Comparison of ENCODE assay signal across 17 cellular contexts in the genomic region with DNA sequence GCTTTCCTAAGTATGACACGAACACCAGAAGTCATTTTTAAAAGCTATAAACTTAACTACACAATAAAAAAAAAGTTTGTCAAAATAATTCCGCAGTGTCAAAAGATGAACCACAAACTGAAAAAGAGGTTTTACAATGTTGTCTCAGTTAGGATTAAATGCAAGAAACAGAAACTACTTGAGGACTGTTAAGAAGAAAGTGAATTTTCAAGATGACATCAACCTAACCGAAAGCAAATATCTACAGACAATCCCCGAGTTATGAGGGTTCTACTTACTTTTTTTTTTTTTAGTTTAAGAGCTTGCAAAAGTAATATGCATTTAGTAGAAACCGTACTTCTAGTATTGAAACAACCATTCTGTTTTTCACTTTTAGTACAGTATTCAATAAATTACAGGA.
DNase-seq lines count a peak whose midpoint lies in the region; ATAC-seq and TF ChIP-seq lines count a peak whose summit lies in the region.
"Had no signal": no experiment of that assay in that cellular context is flagged by ENCODE, and none has a peak within 500 bp of the region (broad histone marks: within the 10 kb centered on the region; RNA-seq: fewer than 3 reads in every experiment).

No MANE protein-coding gene starts in this region.

- H3K4me3 Mint-ChIP-seq in activated T-helper 2 cell treated with anti-CD3 and anti-CD28 coated beads, Interferon-gamma antibody, Interleukin-2, Interleukin-4, amounts not matched to agents 10 μg/mL and 5 μg/mL and 100 μg/mL, durations not matched to agents 14 hours and 24 hours and 36 hours (ENCODE audit: low read depth), result no peak overlapping the region
- no peak overlapping the region for H3K4me3 Mint-ChIP-seq in chondrocyte (ENCODE audit: unreplicated experiment)
- H3K4me3 Mint-ChIP-seq: activated T-cell treated with anti-CD3 and anti-CD28 coated beads, Interleukin-2, amount 50 U/mL, for 24 hours; CD8-positive, alpha-beta T cell; HFFc6; immature natural killer cell; naive thymus-derived CD8-positive, alpha-beta T cell had no signal

- ATAC-seq in GM19395 (IDR thresholded peaks at IDR 0.05; ENCODE audit: unreplicated experiment) (peak; percentile 96), HG02798 (IDR thresholded peaks at IDR 0.05; ENCODE audit: poor library complexity, unreplicated experiment) (peak; percentile 89), HG03565 (IDR thresholded peaks at IDR 0.05; ENCODE audit: unreplicated experiment) (peak; percentile 77)
- ATAC-seq: CD8-positive, alpha-beta T cell; naive thymus-derived CD8-positive, alpha-beta T cell had no signal

- no peaks in the 10 kb centered on the region for H3K36me3 Mint-ChIP-seq in activated T-helper 2 cell treated with anti-CD3 and anti-CD28 coated beads, Interferon-gamma antibody, Interleukin-2, Interleukin-4, amounts not matched to agents 10 μg/mL and 5 μg/mL and 100 μg/mL, durations not matched to agents 14 hours and 24 hours and 36 hours (ENCODE audit: low read depth)
- no peaks in the 10 kb centered on the region for H3K36me3 Mint-ChIP-seq in chondrocyte (ENCODE audit: low read depth)
- H3K36me3 Mint-ChIP-seq: CD8-positive, alpha-beta T cell; naive thymus-derived CD8-positive, alpha-beta T cell had no signal

- in situ Hi-C loops in GM13977 (cut with MboI; ENCODE audit: low pct_unique_long_range_greater_than_20kb, low sequenced_read_pairs, unreplicated experiment), result no loop called here

- no peaks in the 10 kb centered on the region for H3K4me1 Mint-ChIP-seq in activated T-helper 2 cell treated with anti-CD3 and anti-CD28 coated beads, Interferon-gamma antibody, Interleukin-2, Interleukin-4, amounts not matched to agents 10 μg/mL and 5 μg/mL and 100 μg/mL, durations not matched to agents 14 hours and 24 hours and 36 hours (ENCODE audit: low read depth)
- H3K4me1 Mint-ChIP-seq in chondrocyte (ENCODE audit: low read depth), result peaks cover 9% of the 10 kb centered on the region
- H3K4me1 Mint-ChIP-seq: immature natural killer cell; naive thymus-derived CD8-positive, alpha-beta T cell had no signal

- TF ChIP-seq CTCF in GM13977 (IDR thresholded peaks at IDR 0.05; ENCODE audit: extremely low read depth, insufficient read depth, missing control alignments) (no peak), chondrocyte (IDR thresholded peaks at IDR 0.05) (no peak)

- H3K27me3 Mint-ChIP-seq in activated T-helper 2 cell treated with anti-CD3 and anti-CD28 coated beads, Interferon-gamma antibody, Interleukin-2, Interleukin-4, amounts not matched to agents 10 μg/mL and 5 μg/mL and 100 μg/mL, durations not matched to agents 14 hours and 24 hours and 36 hours (ENCODE audit: low read depth), result peaks cover 3% of the 10 kb centered on the region
- peaks cover 10% of the 10 kb centered on the region for H3K27me3 Mint-ChIP-seq in chondrocyte (ENCODE audit: low read depth)
- H3K27me3 Mint-ChIP-seq: activated T-cell treated with anti-CD3 and anti-CD28 coated beads, Interleukin-2, amount 50 U/mL, for 24 hours; naive thymus-derived CD8-positive, alpha-beta T cell had no signal

- H3K9me3 Mint-ChIP-seq in activated T-helper 2 cell treated with anti-CD3 and anti-CD28 coated beads, Interferon-gamma antibody, Interleukin-2, Interleukin-4, amounts not matched to agents 10 μg/mL and 5 μg/mL and 100 μg/mL, durations not matched to agents 14 hours and 24 hours and 36 hours, result no peaks in the 10 kb centered on the region
- no peaks in the 10 kb centered on the region for H3K9me3 Mint-ChIP-seq in chondrocyte (ENCODE audit: low read depth)
- H3K9me3 Mint-ChIP-seq: activated T-cell treated with anti-CD3 and anti-CD28 coated beads, Interleukin-2, amount 50 U/mL, for 24 hours; CD8-positive, alpha-beta T cell; HFFc6; naive thymus-derived CD8-positive, alpha-beta T cell had no signal

- H3K27ac Mint-ChIP-seq in activated T-helper 2 cell treated with anti-CD3 and anti-CD28 coated beads, Interferon-gamma antibody, Interleukin-2, Interleukin-4, amounts not matched to agents 10 μg/mL and 5 μg/mL and 100 μg/mL, durations not matched to agents 14 hours and 24 hours and 36 hours, result no peak overlapping the region
- no peak overlapping the region for H3K27ac Mint-ChIP-seq in chondrocyte (ENCODE audit: unreplicated experiment)
- H3K27ac Mint-ChIP-seq: activated T-cell treated with anti-CD3 and anti-CD28 coated beads, Interleukin-2, amount 50 U/mL, for 24 hours; CD8-positive, alpha-beta T cell; HFFc6; immature natural killer cell; naive thymus-derived CD8-positive, alpha-beta T cell had no signal

- intact Hi-C loops in activated T-helper 2 cell treated with anti-CD3 and anti-CD28 coated beads, Interferon-gamma antibody, Interleukin-2, Interleukin-4, amounts not matched to agents 10 μg/mL and 5 μg/mL and 100 μg/mL, durations not matched to agents 14 hours and 24 hours and 36 hours (cut with micrococcal nuclease), result no loop called here

- DNase-seq in GM13977 (ENCODE audit: low spot score), result peak; percentile 8
- no peak for DNase-seq in cerebellum (ENCODE audit: low spot score)
- no peak for DNase-seq in activated T-helper 2 cell treated with anti-CD3 and anti-CD28 coated beads, Interferon-gamma antibody, Interleukin-2, Interleukin-4, amounts not matched to agents 10 μg/mL and 5 μg/mL and 100 μg/mL, durations not matched to agents 14 hours and 24 hours and 36 hours (ENCODE audit: low spot score)
- DNase-seq in chondrocyte (ENCODE audit: low spot score), result no peak
- no peak for DNase-seq in HuH-7.5 (ENCODE audit: low spot score)
- DNase-seq: activated CD4-positive, alpha-beta T cell treated with anti-CD3 and anti-CD28 coated beads, Interleukin-2, amount 50 U/mL, for 4 hours; activated T-cell treated with anti-CD3 and anti-CD28 coated beads, Interleukin-2, amount 50 U/mL, for 24 hours; CD8-positive, alpha-beta T cell; DND-41; head of caudate nucleus; HFFc6; immature natural killer cell; naive thymus-derived CD8-positive, alpha-beta T cell; NCI-H774 had no signal
